Comparison of ENCODE assay signal across 9 cellular contexts in genomic region chr7:138738551-138739335, GRCh38. TPM values are rescaled to one million over a fixed set of nuclear protein-coding genes. Genes with fewer than 3 reads are reported as not detected.
A peak's percentile ranks its signal among the peaks of the same experiment; 100 is the strongest.
DNase-seq lines count a peak whose midpoint lies in the region; ATAC-seq and TF ChIP-seq lines count a peak whose summit lies in the region.
"Had no signal": no experiment of that assay in that cellular context is flagged by ENCODE, and none has a peak within 500 bp of the region (broad histone marks: within the 10 kb centered on the region; RNA-seq: fewer than 3 reads in every experiment).

No MANE protein-coding gene starts in this region.

- H2AFZ ChIP-seq in SU-DHL-6 (ENCODE audit: low read depth, low read length, severe bottlenecking) = no peak overlapping the region

- H3K27ac ChIP-seq in SU-DHL-6 (ENCODE audit: low read depth, low read length) = no peak overlapping the region
- no peak overlapping the region for H3K27ac ChIP-seq in psoas muscle

- 33 to 34% (median 33%) methylated on average over 14 of the region's 14 CpGs for WGBS in psoas muscle, 3 donors

- H3K27me3 ChIP-seq in SU-DHL-6 (ENCODE audit: low read length) (no peaks in the 10 kb centered on the region), psoas muscle (ENCODE audit: insufficient read depth in 3 of 3, low read length in 2 of 3) (no peaks in the 10 kb centered on the region)

- H3K4me2 ChIP-seq in SU-DHL-6 (ENCODE audit: low read depth, low read length, poor library complexity, severe bottlenecking) = no peak overlapping the region

- H3K4me3 ChIP-seq in GM12865 (ENCODE audit: low read depth, low read length) = no peak overlapping the region
- no peak overlapping the region for H3K4me3 ChIP-seq in SU-DHL-6 (ENCODE audit: insufficient read depth, low read length, poor library complexity, severe bottlenecking)
- H3K4me3 ChIP-seq in psoas muscle = no peak overlapping the region

- no peaks in the 10 kb centered on the region for H3K36me3 Mint-ChIP-seq in activated naive CD8-positive, alpha-beta T cell treated with anti-CD3 and anti-CD28 coated beads for 36 hours

- no peak overlapping the region for H3K27ac Mint-ChIP-seq in activated naive CD8-positive, alpha-beta T cell treated with anti-CD3 and anti-CD28 coated beads for 36 hours
- H3K27ac Mint-ChIP-seq: stimulated activated naive CD8-positive, alpha-beta T cell treated with anti-CD3 and anti-CD28 coated beads, Interleukin-15, Interleukin-2, amounts not matched to agents 100 ng/mL and 50 ng/mL, for 24 hours had no signal

- H3K4me3 Mint-ChIP-seq in activated naive CD8-positive, alpha-beta T cell treated with anti-CD3 and anti-CD28 coated beads for 36 hours = no peak overlapping the region
- H3K4me3 Mint-ChIP-seq: stimulated activated naive CD8-positive, alpha-beta T cell treated with anti-CD3 and anti-CD28 coated beads, Interleukin-15, Interleukin-2, amounts not matched to agents 100 ng/mL and 50 ng/mL, for 24 hours had no signal

- DNase-seq in GM12865 (ENCODE audit: low read depth) (peak; percentile 87), NCI-H1436 (lab: John Stamatoyannopoulos, UW) (peak; percentile 81), cardiac septum (ENCODE audit: low spot score) (peak; percentile 87), psoas muscle (peak; percentile 74 to 83)
- peak; percentile 76 for DNase-seq in activated naive CD8-positive, alpha-beta T cell treated with anti-CD3 and anti-CD28 coated beads for 36 hours

- intact Hi-C loops in cardiac septum (cut with DNase I) = loop anchor here (2.0 to 5.0 kb wide), 2 partner anchors 578 to 836 kb away; no protein-coding TSS in a partner anchor
- intact Hi-C loops in psoas muscle (cut with DNase I) = loop anchor here in 1 of 2 donors (2.0 to 10.0 kb wide), 3 partner anchors 580 to 1132 kb away; no protein-coding TSS in a partner anchor

- H3K4me1 ChIP-seq in psoas muscle = no peaks in the 10 kb centered on the region

- H3K36me3 ChIP-seq in SU-DHL-6 (ENCODE audit: low read length) (no peaks in the 10 kb centered on the region), psoas muscle (ENCODE audit: insufficient read depth in 1 of 2, low read depth in 1 of 2) (no peaks in the 10 kb centered on the region)

- no peaks in the 10 kb centered on the region for H3F3A ChIP-seq in SU-DHL-6 (ENCODE audit: insufficient read depth)

- peaks cover 9% of the 10 kb centered on the region for H3K4me1 Mint-ChIP-seq in activated naive CD8-positive, alpha-beta T cell treated with anti-CD3 and anti-CD28 coated beads for 36 hours

- H4K20me1 ChIP-seq in SU-DHL-6 (ENCODE audit: low read depth, low read length) = no peaks in the 10 kb centered on the region

- peak; percentile 90 for TF ChIP-seq CTCF in GM12865 (IDR thresholded peaks at IDR 0.05; ENCODE audit: insufficient read depth, low read depth, low read length, missing control alignments)
- peak; percentile 90 for TF ChIP-seq CTCF in SU-DHL-6 (IDR thresholded peaks at IDR 0.05; ENCODE audit: insufficient read depth, low read length, poor library complexity, severe bottlenecking)
- TF ChIP-seq CTCF in psoas muscle (IDR thresholded peaks at IDR 0.05) = peak; percentile 87

- H3K9me2 ChIP-seq in SU-DHL-6 (replicated peaks; ENCODE audit: insufficient read depth, low read length) = no peaks in the 10 kb centered on the region

- ATAC-seq in HG02623 (IDR thresholded peaks at IDR 0.05; ENCODE audit: unreplicated experiment) (peak; percentile 77), psoas muscle (peak; percentile 56 to 81 (median 69)), GM18873 (IDR thresholded peaks at IDR 0.05; ENCODE audit: low FRiP score, unreplicated experiment) (no peak)

- H3K9me3 ChIP-seq in SU-DHL-6 (ENCODE audit: insufficient read depth, low read length) (no peaks in the 10 kb centered on the region), psoas muscle (no peaks in the 10 kb centered on the region)

- peaks cover 4% of the 10 kb centered on the region for H3K27me3 Mint-ChIP-seq in activated naive CD8-positive, alpha-beta T cell treated with anti-CD3 and anti-CD28 coated beads for 36 hours
- H3K27me3 Mint-ChIP-seq: stimulated activated naive CD8-positive, alpha-beta T cell treated with anti-CD3 and anti-CD28 coated beads, Interleukin-15, Interleukin-2, amounts not matched to agents 100 ng/mL and 50 ng/mL, for 24 hours had no signal

- no peak overlapping the region for H3K9ac ChIP-seq in SU-DHL-6 (ENCODE audit: low read length)

- H3K79me2 ChIP-seq in SU-DHL-6 (ENCODE audit: insufficient read depth, low read length) = no peaks in the 10 kb centered on the region

- H3K9me3 Mint-ChIP-seq in activated naive CD8-positive, alpha-beta T cell treated with anti-CD3 and anti-CD28 coated beads for 36 hours = peaks cover 3% of the 10 kb centered on the region
- H3K9me3 Mint-ChIP-seq: stimulated activated naive CD8-positive, alpha-beta T cell treated with anti-CD3 and anti-CD28 coated beads, Interleukin-15, Interleukin-2, amounts not matched to agents 100 ng/mL and 50 ng/mL, for 24 hours had no signal

RNA-seq across cellular contexts. Expression of gene SVOPL, which starts 37.6 kb away (rescaled TPM):
- total RNA-seq in activated naive CD8-positive, alpha-beta T cell treated with anti-CD3 and anti-CD28 coated beads for 36 hours = under 1 TPM; 0.70 TPM
- not detected for total RNA-seq in cardiac septum
- total RNA-seq in psoas muscle = not detected
- under 1 TPM in 1 of 3 donors, not detected in 2; 0.01 TPM for polyA plus RNA-seq in psoas muscle

RNA-seq across cellular contexts. Expression of gene TMEM213, which starts 59.1 kb away (rescaled TPM):
- total RNA-seq in activated naive CD8-positive, alpha-beta T cell treated with anti-CD3 and anti-CD28 coated beads for 36 hours = not detected
- total RNA-seq in cardiac septum = not detected
- total RNA-seq in psoas muscle = not detected
- not detected for polyA plus RNA-seq in psoas muscle

RNA-seq across cellular contexts. Expression of gene ATP6V0A4, which starts 59.3 kb away (rescaled TPM):
- total RNA-seq in activated naive CD8-positive, alpha-beta T cell treated with anti-CD3 and anti-CD28 coated beads for 36 hours = not detected
- total RNA-seq in cardiac septum (not detected), psoas muscle (under 1 TPM in 1 of 4 donors, not detected in 3; 0.44 TPM)
- polyA plus RNA-seq in psoas muscle = not detected
